8 cellular contexts compared by ENCODE assay signal in genomic region chr6:113970808-113971676, GRCh38. TPM values are rescaled to one million over a fixed set of nuclear protein-coding genes. Genes with fewer than 3 reads are reported as not detected.
DNase-seq lines count a peak whose midpoint lies in the region; ATAC-seq and TF ChIP-seq lines count a peak whose summit lies in the region.

HDAC2 (minus strand) TSS chr6:113971148; CDS start chr6:113970908, 240 bp downstream.

- ATAC-seq in HG03196 (IDR thresholded peaks at IDR 0.05; ENCODE audit: unreplicated experiment): peak; percentile 85
- ATAC-seq in activated CD4-positive, alpha-beta T cell treated with anti-CD3 and anti-CD28 coated beads for 36 hours: peak; percentile 81

- peak within 1 kb of the TSS; percentile 94 for H3K4me3 Mint-ChIP-seq in activated CD4-positive, alpha-beta T cell treated with anti-CD3 and anti-CD28 coated beads for 36 hours

- intact Hi-C loops in activated CD4-positive, alpha-beta T cell treated with anti-CD3 and anti-CD28 coated beads for 36 hours (cut with DNase I, micrococcal nuclease): loop anchor here in 1 of 2 experiments (2.0 kb wide), 2 partner anchors 112 to 1884 kb away; partner anchors contain the start of genes FAM229B and TUBE1

- POLR2A ChIA-PET in activated CD4-positive, alpha-beta T cell treated with anti-CD3 and anti-CD28 coated beads for 36 hours (lab: Charles Lee): no interaction called here

- DNase-seq in AG20443 (ENCODE audit: low spot score) (peak; percentile 96), NCI-H460 (ENCODE audit: extremely low read depth, low read depth) (peak; percentile 47), choroid plexus epithelial cell (ENCODE audit: low read depth) (peak; percentile 80), kidney tubule cell (ENCODE audit: low spot score) (peak; percentile 86)
- DNase-seq in activated CD4-positive, alpha-beta T cell treated with anti-CD3 and anti-CD28 coated beads for 36 hours: peak; percentile 91
- peak; percentile 91 to 92 for DNase-seq in stimulated activated CD4-positive, alpha-beta T cell treated with anti-CD3 and anti-CD28 coated beads, Interleukin-1b, Interleukin-23, amount 100 ng/mL, for 4 hours (ENCODE audit: low read depth in 2 of 2)

- no peaks in the 10 kb centered on the region for H3K9me3 Mint-ChIP-seq in activated CD4-positive, alpha-beta T cell treated with anti-CD3 and anti-CD28 coated beads for 36 hours (ENCODE audit: low read depth)

- in situ Hi-C loops in GM18951 (cut with MboI; ENCODE audit: low sequenced_read_pairs, unreplicated experiment): no loop called here

- CTCF ChIA-PET in activated CD4-positive, alpha-beta T cell treated with anti-CD3 and anti-CD28 coated beads for 36 hours (lab: Charles Lee): interaction anchor here (0.7 kb wide), 1 partner anchor 82 kb away, joined by 4 read pairs; no protein-coding TSS in a partner anchor

- H3K4me3 ChIP-seq in choroid plexus epithelial cell (ENCODE audit: low read depth, low read length): peak within 1 kb of the TSS; percentile 99

- TF ChIP-seq POLR2A in GM18951 (IDR thresholded peaks at IDR 0.05; ENCODE audit: extremely low read depth, insufficient read depth, insufficient read length): peak; percentile 80

- peaks cover 2% of the 10 kb centered on the region for H3K36me3 Mint-ChIP-seq in activated CD4-positive, alpha-beta T cell treated with anti-CD3 and anti-CD28 coated beads for 36 hours (ENCODE audit: low read depth)

- H3K4me1 Mint-ChIP-seq in activated CD4-positive, alpha-beta T cell treated with anti-CD3 and anti-CD28 coated beads for 36 hours: peaks cover 36% of the 10 kb centered on the region

- no peaks in the 10 kb centered on the region for H3K27me3 Mint-ChIP-seq in activated CD4-positive, alpha-beta T cell treated with anti-CD3 and anti-CD28 coated beads for 36 hours

- TF ChIP-seq CTCF in choroid plexus epithelial cell (conservative IDR thresholded peaks at IDR 0.05; ENCODE audit: low read depth, low read length): no peak

- H3K27ac Mint-ChIP-seq in activated CD4-positive, alpha-beta T cell treated with anti-CD3 and anti-CD28 coated beads for 36 hours: peak within 1 kb of the TSS; percentile 99

RNA-seq across cellular contexts. Expression of gene HDAC2, which starts in this region (rescaled TPM):
- 68.6 and 75.2 TPM in 2 replicates for total RNA-seq in NCI-H460 (2014; rRNA removed; shearing (Covaris generic))
- polyA plus RNA-seq in NCI-H460 (2014; cell fraction: nucleus; rRNA removed): 41.6 and 53.0 TPM in 2 replicates
- total RNA-seq in activated CD4-positive, alpha-beta T cell treated with anti-CD3 and anti-CD28 coated beads for 36 hours: 100 to 1,000 TPM in 1 of 2 experiments, 10 to 100 TPM in 1; 96.0 to 101 TPM

Comparison
In these comparisons a context has a peak if more than half of its experiments do, and no peak if none do; other contexts are left out.
1. Peak in every context shown above with its lines: DNase-seq, ATAC-seq and H3K4me3 ChIP-seq.